ENCODE assay signal across 8 cellular contexts in genomic region chr4:11412211-11412610, GRCh38. TPM values are rescaled to one million over a fixed set of nuclear protein-coding genes. Genes with fewer than 3 reads are reported as not detected.
"Had no signal": no experiment of that assay in that cellular context is flagged by ENCODE, and none has a peak within 500 bp of the region (broad histone marks: within the 10 kb centered on the region; RNA-seq: fewer than 3 reads in every experiment).

No MANE protein-coding gene starts in this region.

- H3K4me3 ChIP-seq: K562 had no signal

- H3K9me3 Mint-ChIP-seq: IgD-negative memory B cell had no signal

- H3K27me3 Mint-ChIP-seq: IgD-negative memory B cell had no signal

- H3K4me2 ChIP-seq: KMS-11 had no signal

- H3K27ac Mint-ChIP-seq: IgD-negative memory B cell had no signal

- H3K9ac ChIP-seq: KMS-11 had no signal

- DNase-seq: IMR-90, KBM-7, KG1 had no signal

- H3K27ac ChIP-seq: HL-60, KMS-11 had no signal

- ATAC-seq: HepG2, K562 had no signal

- H3K4me3 Mint-ChIP-seq: IgD-negative memory B cell had no signal

RNA-seq across cellular contexts. Expression of gene HS3ST1, which starts 16.5 kb away (rescaled TPM):
- total RNA-seq: HepG2, IMR-90 had no signal
- polyA plus RNA-seq: HepG2, K562 had no signal
